1 cellular context compared by ENCODE assay signal in the genomic region with DNA sequence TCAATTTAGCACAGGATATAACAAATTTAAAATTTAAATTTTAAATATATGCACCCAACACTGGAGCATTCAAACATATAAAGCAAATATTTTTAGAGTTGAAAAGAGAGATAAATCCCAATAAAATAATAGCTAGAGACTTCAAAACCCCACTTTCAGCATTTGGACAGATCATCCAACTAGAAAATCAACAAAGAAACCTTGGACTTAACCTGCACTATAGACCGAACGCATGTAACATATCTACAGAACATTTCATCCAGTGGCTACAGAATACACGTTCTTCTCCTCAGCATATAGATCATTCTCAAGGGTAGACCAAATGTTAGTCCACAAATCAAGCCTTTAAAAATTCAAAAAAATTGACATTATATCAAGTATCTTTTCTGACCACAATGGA.
A peak's percentile ranks its signal among the peaks of the same experiment; 100 is the strongest.
TF ChIP-seq lines count a peak whose summit lies in the region.

No MANE protein-coding gene starts in this region.

TF ChIP-seq in HCT116, 20 proteins besides CTCF, POLR2A, EP300 and RAD21 (continued from another document):
- TF ChIP-seq, protein P1, sequence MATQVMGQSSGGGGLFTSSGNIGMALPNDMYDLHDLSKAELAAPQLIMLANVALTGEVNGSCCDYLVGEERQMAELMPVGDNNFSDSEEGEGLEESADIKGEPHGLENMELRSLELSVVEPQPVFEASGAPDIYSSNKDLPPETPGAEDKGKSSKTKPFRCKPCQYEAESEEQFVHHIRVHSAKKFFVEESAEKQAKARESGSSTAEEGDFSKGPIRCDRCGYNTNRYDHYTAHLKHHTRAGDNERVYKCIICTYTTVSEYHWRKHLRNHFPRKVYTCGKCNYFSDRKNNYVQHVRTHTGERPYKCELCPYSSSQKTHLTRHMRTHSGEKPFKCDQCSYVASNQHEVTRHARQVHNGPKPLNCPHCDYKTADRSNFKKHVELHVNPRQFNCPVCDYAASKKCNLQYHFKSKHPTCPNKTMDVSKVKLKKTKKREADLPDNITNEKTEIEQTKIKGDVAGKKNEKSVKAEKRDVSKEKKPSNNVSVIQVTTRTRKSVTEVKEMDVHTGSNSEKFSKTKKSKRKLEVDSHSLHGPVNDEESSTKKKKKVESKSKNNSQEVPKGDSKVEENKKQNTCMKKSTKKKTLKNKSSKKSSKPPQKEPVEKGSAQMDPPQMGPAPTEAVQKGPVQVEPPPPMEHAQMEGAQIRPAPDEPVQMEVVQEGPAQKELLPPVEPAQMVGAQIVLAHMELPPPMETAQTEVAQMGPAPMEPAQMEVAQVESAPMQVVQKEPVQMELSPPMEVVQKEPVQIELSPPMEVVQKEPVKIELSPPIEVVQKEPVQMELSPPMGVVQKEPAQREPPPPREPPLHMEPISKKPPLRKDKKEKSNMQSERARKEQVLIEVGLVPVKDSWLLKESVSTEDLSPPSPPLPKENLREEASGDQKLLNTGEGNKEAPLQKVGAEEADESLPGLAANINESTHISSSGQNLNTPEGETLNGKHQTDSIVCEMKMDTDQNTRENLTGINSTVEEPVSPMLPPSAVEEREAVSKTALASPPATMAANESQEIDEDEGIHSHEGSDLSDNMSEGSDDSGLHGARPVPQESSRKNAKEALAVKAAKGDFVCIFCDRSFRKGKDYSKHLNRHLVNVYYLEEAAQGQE (IDR thresholded peaks at IDR 0.05; ENCODE audit: low read depth) = peak; percentile 35
- no peak for TF ChIP-seq ZFX (IDR thresholded peaks at IDR 0.05)
